29 cellular contexts compared by ENCODE assay signal in the genomic region with DNA sequence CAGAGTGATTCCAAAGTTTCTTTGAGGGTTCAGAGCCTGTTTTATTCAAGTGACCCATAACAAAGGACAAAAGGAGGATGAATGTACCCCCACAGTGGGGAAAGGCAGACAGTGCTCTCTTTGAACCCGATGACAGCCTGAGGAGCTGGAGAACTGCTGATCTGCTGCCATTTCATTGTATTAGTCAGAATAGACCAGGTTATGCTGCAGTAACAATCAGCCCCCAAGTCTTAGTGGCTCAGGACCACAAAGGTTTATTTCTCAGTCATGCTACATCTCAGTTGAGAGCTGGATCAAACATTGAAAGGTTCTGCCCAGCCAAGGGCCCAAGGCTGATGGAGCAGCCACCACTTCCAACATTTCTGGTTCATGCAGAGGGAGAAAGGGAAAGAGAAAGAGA.
"Had no signal": no experiment of that assay in that cellular context is flagged by ENCODE, and none has a peak within 500 bp of the region (broad histone marks: within the 10 kb centered on the region; RNA-seq: fewer than 3 reads in every experiment).

No MANE protein-coding gene starts in this region.

- H3K4me3 Mint-ChIP-seq: dendritic cell treated with granulocyte-macrophage colony-stimulating factor and Interleukin-4, amounts not matched to agents 40 ng/mL and 50 ng/mL, for 4 days; effector memory CD8-positive, alpha-beta T cell; endodermal cell had no signal

- H3K4me1 ChIP-seq: colonic mucosa, esophagus muscularis mucosa, esophagus squamous epithelium, foreskin keratinocyte, gastrocnemius medialis, gastroesophageal sphincter, heart left ventricle, heart right ventricle had no signal

- H3K9me3 Mint-ChIP-seq: dendritic cell treated with granulocyte-macrophage colony-stimulating factor and Interleukin-4, amounts not matched to agents 40 ng/mL and 50 ng/mL, for 4 days; effector memory CD8-positive, alpha-beta T cell had no signal

- H3K9me3 ChIP-seq: colonic mucosa, esophagus squamous epithelium, gastrocnemius medialis had no signal

- H3K4me3 ChIP-seq: colonic mucosa, coronary artery, dorsolateral prefrontal cortex, esophagus muscularis mucosa, esophagus squamous epithelium, gastrocnemius medialis, gastroesophageal sphincter, heart left ventricle, heart right ventricle had no signal

- H3K27me3 Mint-ChIP-seq: dendritic cell treated with granulocyte-macrophage colony-stimulating factor and Interleukin-4, amounts not matched to agents 40 ng/mL and 50 ng/mL, for 4 days had no signal

- H3K27ac ChIP-seq: colonic mucosa, coronary artery, dorsolateral prefrontal cortex, epithelial cell of prostate, esophagus muscularis mucosa, esophagus squamous epithelium, foreskin keratinocyte, gastrocnemius medialis, gastroesophageal sphincter, heart left ventricle, heart right ventricle had no signal

- DNase-seq: colonic mucosa; cortex of kidney; dermis blood vessel endothelial cell; dorsolateral prefrontal cortex; effector CD4-positive, alpha-beta T cell; effector CD8-positive, alpha-beta T cell; effector memory CD4-positive, alpha-beta T cell; effector memory CD8-positive, alpha-beta T cell; endodermal cell; erythroblast; esophagus squamous epithelium; foreskin fibroblast; foreskin keratinocyte; foreskin melanocyte; gastrocnemius medialis; glutamatergic neuron; head of caudate nucleus; heart left ventricle; heart right ventricle had no signal

- H3K4me1 Mint-ChIP-seq: endodermal cell had no signal

- FAIRE-seq: colon, endometrium, endothelial cell of umbilical vein, frontal cortex had no signal

- ATAC-seq: effector memory CD8-positive, alpha-beta T cell; esophagus mucosa; foreskin keratinocyte; gastrocnemius medialis; gastroesophageal sphincter; heart left ventricle; heart right ventricle had no signal

- H3K27me3 ChIP-seq: colonic mucosa, dorsolateral prefrontal cortex, esophagus muscularis mucosa, foreskin keratinocyte, gastrocnemius medialis, gastroesophageal sphincter, heart left ventricle, heart right ventricle had no signal

- H3K27ac Mint-ChIP-seq: dendritic cell treated with granulocyte-macrophage colony-stimulating factor and Interleukin-4, amounts not matched to agents 40 ng/mL and 50 ng/mL, for 4 days; effector memory CD8-positive, alpha-beta T cell; endodermal cell had no signal

- H3K36me3 ChIP-seq: colonic mucosa, esophagus muscularis mucosa, esophagus squamous epithelium, gastrocnemius medialis, gastroesophageal sphincter, heart left ventricle, heart right ventricle had no signal
